In genomic region chr22:44952863-44953790, GRCh38 we compare ENCODE assay signal across 1 cellular context.
TF ChIP-seq lines count a peak whose summit lies in the region.

No MANE protein-coding gene starts in this region.

TF ChIP-seq in GM12878, 131 proteins besides CTCF, POLR2A, EP300 and RAD21 (continued from another document):
- TF ChIP-seq ZBTB4 (CRISPR knock-in tag; IDR thresholded peaks at IDR 0.05) = no peak
